Comparison of ENCODE assay signal across 1 cellular context in genomic region chr14:67240978-67241415, GRCh38.
TF ChIP-seq lines count a peak whose summit lies in the region.

No MANE protein-coding gene starts in this region.

TF ChIP-seq in A549, 52 proteins besides CTCF, POLR2A, EP300 and RAD21 (continued from another document):
- TF ChIP-seq RFX5 (IDR thresholded peaks at IDR 0.05) (no peak), CBX2 (IDR thresholded peaks at IDR 0.05; ENCODE audit: borderline replicate concordance, low read depth) (no peak)
